ENCODE assay signal across 1 cellular context in genomic region chr10:43842072-43842471, GRCh38.
TF ChIP-seq lines count a peak whose summit lies in the region.

No MANE protein-coding gene starts in this region.

TF ChIP-seq in IMR-90, 13 proteins besides CTCF, POLR2A, EP300 and RAD21:
- no peak for TF ChIP-seq FOS (IDR thresholded peaks at IDR 0.05; ENCODE audit: low read depth, low read length)
- no peak for TF ChIP-seq BHLHE40 (IDR thresholded peaks at IDR 0.05; ENCODE audit: low read depth, low read length)
- TF ChIP-seq NFE2L2 (IDR thresholded peaks at IDR 0.05; ENCODE audit: low read depth, low read length), result no peak
- TF ChIP-seq CEBPB (IDR thresholded peaks at IDR 0.05; ENCODE audit: low read depth, low read length), result no peak
- no peak for TF ChIP-seq MAZ (IDR thresholded peaks at IDR 0.05; ENCODE audit: borderline replicate concordance, low read depth, low read length)
- TF ChIP-seq RFX5 (IDR thresholded peaks at IDR 0.05; ENCODE audit: low read depth, low read length), result no peak
- no peak for TF ChIP-seq USF2 (IDR thresholded peaks at IDR 0.05; ENCODE audit: low read depth, low read length)
- no peak for TF ChIP-seq ELK1 (IDR thresholded peaks at IDR 0.05; ENCODE audit: borderline replicate concordance, low read depth, low read length)
- no peak for TF ChIP-seq MXI1 (IDR thresholded peaks at IDR 0.05; ENCODE audit: borderline replicate concordance, low read depth, low read length)
- TF ChIP-seq SMC3 (IDR thresholded peaks at IDR 0.05; ENCODE audit: low read depth, low read length), result no peak
- TF ChIP-seq MAFK (IDR thresholded peaks at IDR 0.05; ENCODE audit: low read depth, low read length), result no peak
- TF ChIP-seq CHD1 (IDR thresholded peaks at IDR 0.05; ENCODE audit: low read depth, low read length), result no peak
- TF ChIP-seq RCOR1 (IDR thresholded peaks at IDR 0.05; ENCODE audit: insufficient replicate concordance, low read length), result no peak
